ENCODE assay signal across 9 cellular contexts in genomic region chr22:20732431-20732830, GRCh38. TPM values are rescaled to one million over a fixed set of nuclear protein-coding genes. Genes with fewer than 3 reads are reported as not detected.
"Had no signal": no experiment of that assay in that cellular context is flagged by ENCODE, and none has a peak within 500 bp of the region (broad histone marks: within the 10 kb centered on the region; RNA-seq: fewer than 3 reads in every experiment).

No MANE protein-coding gene starts in this region.

RNA-seq across cellular contexts. Expression of gene SERPIND1, which starts 41.5 kb away (rescaled TPM):
- total RNA-seq: naive thymus-derived CD8-positive, alpha-beta T cell; neural crest cell; osteoblast; psoas muscle; renal cortical epithelial cell; sigmoid colon; smooth muscle cell; transverse colon; vagina had no signal
- polyA plus RNA-seq: naive thymus-derived CD8-positive, alpha-beta T cell had no signal
